1 cellular context compared by ENCODE assay signal in genomic region chr11:60924906-60925684, GRCh38.
TF ChIP-seq lines count a peak whose summit lies in the region.

No MANE protein-coding gene starts in this region.

TF ChIP-seq in A549, 52 proteins besides CTCF, POLR2A, EP300 and RAD21:
- TF ChIP-seq FOXS1 (CRISPR knock-in tag; IDR thresholded peaks at IDR 0.05): no peak
- TF ChIP-seq RNF2 (IDR thresholded peaks at IDR 0.05; ENCODE audit: borderline replicate concordance, low read depth): no peak
- TF ChIP-seq RFX5 (IDR thresholded peaks at IDR 0.05): no peak
- no peak for TF ChIP-seq CHD2 (IDR thresholded peaks at IDR 0.05; ENCODE audit: low read length, partially characterized antibody)
- TF ChIP-seq EHF (CRISPR knock-in tag; IDR thresholded peaks at IDR 0.05): no peak
- no peak for TF ChIP-seq PHF8 (IDR thresholded peaks at IDR 0.05; ENCODE audit: borderline replicate concordance, low read depth)
